20 cellular contexts compared by ENCODE assay signal in the genomic region with DNA sequence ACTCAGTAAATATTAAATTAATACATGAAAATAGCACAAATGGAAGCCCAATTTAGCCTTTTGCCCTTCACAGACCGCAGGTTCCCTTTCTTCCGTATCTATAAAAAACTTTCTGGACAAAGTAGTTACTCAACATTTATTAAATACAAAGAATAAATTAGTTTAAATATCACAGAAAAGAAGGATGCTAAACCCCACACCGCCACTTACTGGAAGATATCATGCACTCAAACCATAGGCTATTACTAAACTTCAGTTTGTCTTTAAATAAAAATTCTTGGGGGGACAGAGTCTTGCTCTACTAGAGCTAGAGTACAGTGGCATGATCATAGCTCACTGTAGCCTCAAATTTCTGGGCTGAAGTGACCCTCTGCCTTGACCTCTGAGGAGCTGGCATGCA.
"Had no signal": no experiment of that assay in that cellular context is flagged by ENCODE, and none has a peak within 500 bp of the region (broad histone marks: within the 10 kb centered on the region; RNA-seq: fewer than 3 reads in every experiment).

No MANE protein-coding gene starts in this region.

- H3K4me3 ChIP-seq: cardiac muscle cell, colonic mucosa, sigmoid colon, thoracic aorta, upper lobe of right lung had no signal

- H3K36me3 Mint-ChIP-seq: activated naive CD4-positive, alpha-beta T cell treated with anti-CD3 and anti-CD28 coated beads, Interleukin-2, amount 10 ng/mL, durations not matched to agents 7 days and 5 days; immature natural killer cell; naive thymus-derived CD4-positive, alpha-beta T cell had no signal

- ATAC-seq: esophagus mucosa, left cardiac atrium, T-helper 17 cell, upper lobe of right lung had no signal

- H3K9ac ChIP-seq: parathyroid adenoma had no signal

- FAIRE-seq: astrocyte, endometrium had no signal

- H3K9me3 ChIP-seq: colonic mucosa, sigmoid colon, thoracic aorta, upper lobe of right lung had no signal

- H3K36me3 ChIP-seq: cardiac muscle cell, colonic mucosa, sigmoid colon, thoracic aorta, upper lobe of right lung had no signal

- DNase-seq: activated CD4-positive, alpha-beta memory T cell treated with anti-CD3 and anti-CD28 coated beads, Interleukin-2, amount 10 ng/mL, durations not matched to agents 7 days and 5 days; activated CD4-positive, alpha-beta T cell treated with anti-CD3 and anti-CD28 coated beads for 4 hours; activated naive CD4-positive, alpha-beta T cell treated with anti-CD3 and anti-CD28 coated beads, Interleukin-2, amount 10 ng/mL, durations not matched to agents 7 days and 5 days; activated T-cell treated with anti-CD3 and anti-CD28 coated beads, Interleukin-2, amount 50 U/mL, for 24 hours; colonic mucosa; foreskin melanocyte; immature natural killer cell; left cardiac atrium; naive thymus-derived CD4-positive, alpha-beta T cell; sigmoid colon; stimulated activated CD4-positive, alpha-beta T cell treated with anti-CD3 and anti-CD28 coated beads, Interleukin-12 subunit alpha, Interleukin-12 subunit beta, amount 100 ng/mL, for 4 hours; stimulated activated CD4-positive, alpha-beta T cell treated with anti-CD3 and anti-CD28 coated beads, Interleukin-2, amount 100 ng/mL, for 24 hours; T-helper 17 cell; upper lobe of right lung had no signal

- H3K27ac Mint-ChIP-seq: activated CD4-positive, alpha-beta memory T cell treated with anti-CD3 and anti-CD28 coated beads, Interleukin-2, amount 10 ng/mL, durations not matched to agents 7 days and 5 days; activated naive CD4-positive, alpha-beta T cell treated with anti-CD3 and anti-CD28 coated beads, Interleukin-2, amount 10 ng/mL, durations not matched to agents 7 days and 5 days; activated T-cell treated with anti-CD3 and anti-CD28 coated beads, Interleukin-2, amount 50 U/mL, for 24 hours; immature natural killer cell; naive thymus-derived CD4-positive, alpha-beta T cell; T-helper 17 cell had no signal

- H3K9me3 Mint-ChIP-seq: activated CD4-positive, alpha-beta memory T cell treated with anti-CD3 and anti-CD28 coated beads, Interleukin-2, amount 10 ng/mL, durations not matched to agents 7 days and 5 days; activated naive CD4-positive, alpha-beta T cell treated with anti-CD3 and anti-CD28 coated beads, Interleukin-2, amount 10 ng/mL, durations not matched to agents 7 days and 5 days; activated T-cell treated with anti-CD3 and anti-CD28 coated beads, Interleukin-2, amount 50 U/mL, for 24 hours; immature natural killer cell had no signal

- H3K79me2 ChIP-seq: parathyroid adenoma had no signal

- H3K27me3 ChIP-seq: cardiac muscle cell, colonic mucosa, sigmoid colon had no signal

- H2AFZ ChIP-seq: parathyroid adenoma had no signal

- H3K4me3 Mint-ChIP-seq: activated CD4-positive, alpha-beta memory T cell treated with anti-CD3 and anti-CD28 coated beads, Interleukin-2, amount 10 ng/mL, durations not matched to agents 7 days and 5 days; activated naive CD4-positive, alpha-beta T cell treated with anti-CD3 and anti-CD28 coated beads, Interleukin-2, amount 10 ng/mL, durations not matched to agents 7 days and 5 days; activated T-cell treated with anti-CD3 and anti-CD28 coated beads, Interleukin-2, amount 50 U/mL, for 24 hours; immature natural killer cell; naive thymus-derived CD4-positive, alpha-beta T cell; T-helper 17 cell had no signal

- H3K27ac ChIP-seq: cardiac muscle cell, colonic mucosa, parathyroid adenoma, sigmoid colon, thoracic aorta, upper lobe of right lung had no signal

- H3K4me1 ChIP-seq: colonic mucosa, parathyroid adenoma, upper lobe of right lung had no signal

- H3K4me1 Mint-ChIP-seq: activated CD4-positive, alpha-beta memory T cell treated with anti-CD3 and anti-CD28 coated beads, Interleukin-2, amount 10 ng/mL, durations not matched to agents 7 days and 5 days; activated naive CD4-positive, alpha-beta T cell treated with anti-CD3 and anti-CD28 coated beads, Interleukin-2, amount 10 ng/mL, durations not matched to agents 7 days and 5 days; immature natural killer cell; naive thymus-derived CD4-positive, alpha-beta T cell had no signal
